In the genomic region with DNA sequence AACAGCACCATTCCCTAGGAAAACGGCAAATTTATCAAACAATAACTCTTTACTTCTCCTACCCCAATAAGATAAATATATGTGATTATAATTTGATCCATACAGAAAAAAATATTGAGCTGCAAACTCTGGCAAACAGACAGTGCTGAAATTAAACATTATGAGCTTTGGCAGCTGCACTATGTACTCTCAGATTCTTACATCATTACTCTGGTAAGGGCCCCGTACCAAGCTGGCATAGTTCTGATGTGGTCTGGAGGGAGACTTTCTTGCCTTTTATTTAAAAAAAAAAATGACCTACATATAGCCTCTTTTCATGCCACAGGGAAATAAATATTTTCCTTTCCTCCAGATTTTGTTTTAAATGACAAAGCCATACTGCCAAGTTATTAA, we compare ENCODE assay signal across 17 cellular contexts.
DNase-seq lines count a peak whose midpoint lies in the region; ATAC-seq and TF ChIP-seq lines count a peak whose summit lies in the region.
"Had no signal": no experiment of that assay in that cellular context is flagged by ENCODE, and none has a peak within 500 bp of the region (broad histone marks: within the 10 kb centered on the region; RNA-seq: fewer than 3 reads in every experiment).

No MANE protein-coding gene starts in this region.

- no peak overlapping the region for H3K4me3 Mint-ChIP-seq in immature natural killer cell
- H3K4me3 Mint-ChIP-seq in WTC11, result no peak overlapping the region
- H3K4me3 Mint-ChIP-seq: T-helper 17 cell had no signal

- H3K27me3 ChIP-seq in adipocyte (replicated peaks; ENCODE audit: control insufficient read depth, insufficient read depth, low read length), result no peaks in the 10 kb centered on the region
- H3K27me3 ChIP-seq: neutrophil had no signal

- ATAC-seq in sciatic nerve (peak; percentile 61), WTC11 (no peak), HG02884 (IDR thresholded peaks at IDR 0.05; ENCODE audit: unreplicated experiment) (no peak)
- ATAC-seq: T-helper 17 cell had no signal

- TF ChIP-seq CTCF in AG10803 (conservative IDR thresholded peaks at IDR 0.05; ENCODE audit: low read length), result no peak
- no peak for TF ChIP-seq CTCF in WTC11 (IDR thresholded peaks at IDR 0.05)

- H3K36me3 ChIP-seq in adipocyte (ENCODE audit: control insufficient read depth, insufficient read depth, low read length, severe bottlenecking), result no peaks in the 10 kb centered on the region
- H3K36me3 ChIP-seq: neutrophil had no signal

- no peaks in the 10 kb centered on the region for H3K9me3 Mint-ChIP-seq in immature natural killer cell
- H3K9me3 Mint-ChIP-seq in WTC11, result no peaks in the 10 kb centered on the region

- H3K27ac Mint-ChIP-seq in immature natural killer cell (peak overlapping the region; percentile 3 to 63 (median 36)), WTC11 (no peak overlapping the region)
- H3K27ac Mint-ChIP-seq: T-helper 17 cell had no signal

- H3K9me3 ChIP-seq in adipocyte (ENCODE audit: control insufficient read depth, low read length), result no peaks in the 10 kb centered on the region
- H3K9me3 ChIP-seq: neutrophil had no signal

- intact Hi-C loops in sciatic nerve (cut with DNase I), result no loop called here

- POLR2A ChIA-PET in WTC11 (lab: Charles Lee), result no interaction called here

- H3K4me3 ChIP-seq in AG10803 (ENCODE audit: low read length), result no peak overlapping the region
- H3K4me3 ChIP-seq in adipocyte (ENCODE audit: low read length), result no peak overlapping the region

- H3K4me1 Mint-ChIP-seq in immature natural killer cell (peaks cover 81 to 99% of the 10 kb centered on the region in 2 donors), WTC11 (peaks cover 17% of the 10 kb centered on the region)

- H3K27me3 Mint-ChIP-seq in immature natural killer cell (ENCODE audit: low read depth in 3 of 3) (peaks cover 0 to 2% (median 0%) of the 10 kb centered on the region in 3 donors), WTC11 (ENCODE audit: low read depth) (no peaks in the 10 kb centered on the region)

- DNase-seq in AG10803 (ENCODE audit: low read depth) (peak; percentile 55), adipocyte (ENCODE audit: low read depth) (peak; percentile 54), immature natural killer cell (no peak), sciatic nerve (ENCODE audit: low spot score) (no peak), WTC11 (ENCODE audit: low spot score) (no peak), NCI-H345 treated with DMSO at 0.1 percent for 48 hours (lab: John Stamatoyannopoulos, UW; ENCODE audit: unreplicated experiment) (no peak), cerebellar cortex (ENCODE audit: low spot score) (no peak)
- DNase-seq: activated CD4-positive, alpha-beta T cell treated with anti-CD3 and anti-CD28 coated beads, Interleukin-2, amount 50 U/mL, for 4 hours; GOT3; left cardiac atrium; NCI-H1417 treated with DMSO at 0.1 percent for 48 hours; right cardiac atrium; Right ventricle myocardium superior; stimulated activated naive CD4-positive, alpha-beta T cell treated with Interleukin-2 at 50 U/mL for 16 hours; T-helper 17 cell had no signal

- CTCF ChIA-PET in WTC11 (lab: Charles Lee), result interaction anchor here (2.8 kb wide), 1 partner anchor 59 kb away, joined by 11 read pairs; no protein-coding TSS in a partner anchor

- no peak overlapping the region for H3K9ac ChIP-seq in adipocyte (ENCODE audit: low read length)

- H3K36me3 Mint-ChIP-seq in immature natural killer cell (peaks cover 0 to 15% (median 12%) of the 10 kb centered on the region in 3 donors), WTC11 (no peaks in the 10 kb centered on the region)

- peaks cover 16% of the 10 kb centered on the region for H3K4me1 ChIP-seq in adipocyte (ENCODE audit: control insufficient read depth, insufficient read depth, low read length)

TF ChIP-seq in WTC11, 78 proteins besides CTCF, POLR2A, EP300 and RAD21:
- no peak for TF ChIP-seq TEAD1 (CRISPR knock-in tag; IDR thresholded peaks at IDR 0.05)

Comparison
In these comparisons a context has a peak if more than half of its experiments do, and no peak if none do; other contexts are left out.
1. DNase-seq: peak in AG10803 (single experiment) and adipocyte (single experiment); none in immature natural killer cell (0 of 3), sciatic nerve (single experiment), WTC11 (single experiment), NCI-H345 treated with DMSO at 0.1 percent for 48 hours (single experiment) and cerebellar cortex (single experiment).